11 cellular contexts compared by ENCODE assay signal in genomic region chr12:132888852-132889251, GRCh38. TPM values are rescaled to one million over a fixed set of nuclear protein-coding genes. Genes with fewer than 3 reads are reported as not detected.
DNase-seq lines count a peak whose midpoint lies in the region; ATAC-seq and TF ChIP-seq lines count a peak whose summit lies in the region.
"Had no signal": no experiment of that assay in that cellular context is flagged by ENCODE, and none has a peak within 500 bp of the region (broad histone marks: within the 10 kb centered on the region; RNA-seq: fewer than 3 reads in every experiment).

No MANE protein-coding gene starts in this region.

- DNase-seq in HFFc6 (no peak), C1 segment of cervical spinal cord (lab: John Stamatoyannopoulos, UW) (no peak), NCI-H69 (lab: John Stamatoyannopoulos, UW) (no peak), NCI-H1048 (lab: John Stamatoyannopoulos, UW) (no peak), superior temporal gyrus (ENCODE audit: extremely low spot score) (no peak)
- DNase-seq in naive thymus-derived CD8-positive, alpha-beta T cell: no peak
- DNase-seq: aorta, NCI-H524, occipital lobe had no signal

- H3K9me3 Mint-ChIP-seq in HFFc6 (peaks cover 57% of the 10 kb centered on the region), brain (peaks cover 22 to 30% (median 27%) of the 10 kb centered on the region in 5 experiments)
- H3K9me3 Mint-ChIP-seq in naive thymus-derived CD8-positive, alpha-beta T cell: peaks cover 0 to 4% (median 0%) of the 10 kb centered on the region in 9 donors

- POLR2A ChIA-PET in naive thymus-derived CD8-positive, alpha-beta T cell (lab: Charles Lee): interaction anchor here (0.6 to 1.4 kb wide), 4 partner anchors 15 to 43 kb away, joined by 3 to 4 read pairs (median 4); no protein-coding TSS in a partner anchor

- H3K4me1 Mint-ChIP-seq in HFFc6 (ENCODE audit: low read depth) (peaks cover 5% of the 10 kb centered on the region; the same call in 1 of the 2 replicates), brain (peaks cover 29% of the 10 kb centered on the region)
- peaks cover 14 to 33% (median 25%) of the 10 kb centered on the region in 4 donors for H3K4me1 Mint-ChIP-seq in naive thymus-derived CD8-positive, alpha-beta T cell

- H3K9me3 ChIP-seq in BLaER1 treated with 17β-estradiol and CSF1 and Interleukin-3, amounts not matched to agents 10 nM and 100 nM (replicated peaks in 1 of 11): peaks cover 39 to 90% (median 68%) of the 10 kb centered on the region in 11 experiments

- H4K20me1 ChIP-seq in BLaER1 treated with 17β-estradiol and CSF1 and Interleukin-3, amounts not matched to agents 10 nM and 100 nM: no peaks in the 10 kb centered on the region

- H3K27ac ChIP-seq in BLaER1 treated with 17β-estradiol and CSF1 and Interleukin-3, amounts not matched to agents 10 nM and 100 nM: peak overlapping the region in 1 of 11 experiments; percentile 98; a peak in 1 of 22 replicates

- no peak for ATAC-seq in naive thymus-derived CD8-positive, alpha-beta T cell

- TF ChIP-seq CTCF in HFFc6 (IDR thresholded peaks at IDR 0.05) (no peak), brain (conservative IDR thresholded peaks at IDR 0.05) (no peak)

- no peaks in the 10 kb centered on the region; the same call in 1 of the 2 replicates for H3K27me3 Mint-ChIP-seq in HFFc6 (ENCODE audit: insufficient read depth)
- H3K27me3 Mint-ChIP-seq in brain: peaks cover 13% of the 10 kb centered on the region
- H3K27me3 Mint-ChIP-seq in naive thymus-derived CD8-positive, alpha-beta T cell: no peaks in the 10 kb centered on the region

- H3K4me2 ChIP-seq in BLaER1 treated with 17β-estradiol and CSF1 and Interleukin-3, amounts not matched to agents 10 nM and 100 nM: peak overlapping the region in 7 of 11 experiments; percentile 81 to 92 (median 86); a peak in 7 of 22 replicates

- H3K36me3 Mint-ChIP-seq in HFFc6 (ENCODE audit: low read depth) (peaks cover 55% of the 10 kb centered on the region), brain (peaks cover 34% of the 10 kb centered on the region)
- peaks cover 0 to 13% (median 6%) of the 10 kb centered on the region in 3 donors for H3K36me3 Mint-ChIP-seq in naive thymus-derived CD8-positive, alpha-beta T cell

- H3K27me3 ChIP-seq in BLaER1 treated with 17β-estradiol and CSF1 and Interleukin-3, amounts not matched to agents 10 nM and 100 nM: no peaks in the 10 kb centered on the region

- no peak overlapping the region for H3K27ac Mint-ChIP-seq in HFFc6
- H3K27ac Mint-ChIP-seq in brain: peak overlapping the region in 4 of 5 experiments; percentile 51 to 99 (median 82)
- peak overlapping the region; percentile 80 to 100 (median 100) for H3K27ac Mint-ChIP-seq in naive thymus-derived CD8-positive, alpha-beta T cell

- H3K4me3 ChIP-seq in BLaER1 treated with 17β-estradiol and CSF1 and Interleukin-3, amounts not matched to agents 10 nM and 100 nM: peak overlapping the region in 8 of 10 experiments; percentile 80 to 98 (median 88); a peak in 7 of 20 replicates

- H3K4me1 ChIP-seq in BLaER1 treated with 17β-estradiol and CSF1 and Interleukin-3, amounts not matched to agents 10 nM and 100 nM: peaks cover 0 to 11% (median 8%) of the 10 kb centered on the region in 10 experiments; a peak in 8 of 20 replicates

- peaks cover 23 to 34% (median 28%) of the 10 kb centered on the region in 11 experiments for H3K36me3 ChIP-seq in BLaER1 treated with 17β-estradiol and CSF1 and Interleukin-3, amounts not matched to agents 10 nM and 100 nM

- H3K4me3 Mint-ChIP-seq in HFFc6 (peak overlapping the region; percentile 50), brain (peak overlapping the region; percentile 77 to 99 (median 98))
- H3K4me3 Mint-ChIP-seq in naive thymus-derived CD8-positive, alpha-beta T cell: peak overlapping the region; percentile 29 to 99 (median 54)

- H3K9ac ChIP-seq in BLaER1 treated with 17β-estradiol and CSF1 and Interleukin-3, amounts not matched to agents 10 nM and 100 nM: no peak overlapping the region; a peak in 1 of 22 replicates

RNA-seq across cellular contexts. Expression of gene CHFR, which starts 1.4 kb away (rescaled TPM):
- total RNA-seq in HFFc6 (2021; fragmentation: NEBNext Ultra II Directional; extraction: Animal tissue kit (Norgen Biotek cat#: 25700)): 10 to 100 TPM; 23.1 to 30.0 (median 26.2) TPM
- 11.6 TPM for polyA plus RNA-seq in brain (ENCODE audit: insufficient read depth, low read depth, low replicate concordance)
- 10 to 100 TPM; 93.5 to 96.9 TPM for total RNA-seq in naive thymus-derived CD8-positive, alpha-beta T cell
- 10 to 100 TPM; 25.1 to 37.4 (median 27.6) TPM for polyA plus RNA-seq in naive thymus-derived CD8-positive, alpha-beta T cell
